ENCODE assay signal across 8 cellular contexts in the genomic region with DNA sequence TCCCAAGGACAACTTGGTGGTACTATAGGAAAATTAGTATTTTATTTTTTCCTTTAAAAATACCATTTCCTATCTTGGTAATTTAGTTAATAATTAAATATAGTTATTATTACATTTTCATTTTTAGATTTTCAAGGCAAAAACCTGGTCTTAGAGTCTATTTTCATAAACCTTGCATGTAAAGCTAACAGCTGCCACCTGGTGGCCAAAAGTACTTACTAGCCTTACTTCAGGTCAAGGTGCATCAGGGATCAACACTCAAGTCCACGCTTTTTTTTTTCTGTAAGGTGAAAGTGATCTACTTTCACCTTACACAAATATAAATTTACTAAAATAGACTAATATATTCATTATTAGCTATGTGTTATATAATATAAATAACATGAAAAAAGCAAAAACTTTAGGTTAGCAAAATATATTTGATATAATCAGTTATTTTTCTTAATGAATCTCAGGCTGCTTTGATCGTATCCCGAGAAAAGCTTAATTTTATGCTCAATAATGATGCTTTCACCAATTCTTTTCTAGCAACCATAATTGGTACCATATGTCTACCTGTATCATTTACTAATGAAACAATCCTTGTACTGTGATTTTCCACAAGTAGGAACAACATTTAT.
A peak's percentile ranks its signal among the peaks of the same experiment; 100 is the strongest.
DNase-seq lines count a peak whose midpoint lies in the region; ATAC-seq, FAIRE-seq and TF ChIP-seq lines count a peak whose summit lies in the region.

No MANE protein-coding gene starts in this region.

- DNase-seq in A549 (ENCODE audit: low read depth in 1 of 2, low spot score in 1 of 2): peak; percentile 28 to 80
- peak; percentile 5 for DNase-seq in HuH-7.5 (ENCODE audit: low spot score)
- DNase-seq in PC-3: peak; percentile 84
- peak; percentile 60 for DNase-seq in activated T-cell treated with anti-CD3 and anti-CD28 coated beads, Interleukin-2, amount 50 U/mL, for 24 hours
- peak; percentile 83 for DNase-seq in fibroblast of mammary gland (ENCODE audit: low read depth)
- DNase-seq in neural crest cell (ENCODE audit: low read depth, low spot score): peak; percentile 60
- peak; percentile 74 for DNase-seq in stimulated activated naive CD8-positive, alpha-beta T cell treated with anti-CD3 and anti-CD28 coated beads, Interleukin-15, Interleukin-2, amounts not matched to agents 100 U/mL and 50 U/mL, for 24 hours

- H3K27me3 Mint-ChIP-seq in activated T-cell treated with anti-CD3 and anti-CD28 coated beads, Interleukin-2, amount 50 U/mL, for 24 hours: no peaks in the 10 kb centered on the region
- no peaks in the 10 kb centered on the region for H3K27me3 Mint-ChIP-seq in neural crest cell (ENCODE audit: low read depth)

- TF ChIP-seq RAD21 in A549 (conservative IDR thresholded peaks at IDR 0.05 in 1 of 2, IDR thresholded peaks at IDR 0.05 in 1 of 2): peak; percentile 59

- TF ChIP-seq POLR2A in A549 (IDR thresholded peaks at IDR 0.05; ENCODE audit: low read length): no peak

- FAIRE-seq in A549 (lab: Jason Lieb, UNC): no peak

- H2AFZ ChIP-seq in PC-3 (ENCODE audit: low read length): no peak overlapping the region

- POLR2A ChIA-PET in A549 (lab: Yijun Ruan, JAX) (interaction anchor here (0.9 to 1.2 kb wide), 2 partner anchors 62 to 63 kb away, joined by 3 read pairs; a partner anchor contains a TSS), PC-3 (lab: Charles Lee; ENCODE audit: unreplicated experiment) (no interaction called here)

- BruUV-seq in PC-3 (replicated peaks; lab: Mats Ljungman, UMichigan): no TSS peak

- no peaks in the 10 kb centered on the region for H3K27me3 ChIP-seq in PC-3 (ENCODE audit: low read length)

- H3K9ac ChIP-seq in PC-3 (ENCODE audit: low read length): no peak overlapping the region

- H3K4me1 ChIP-seq in A549: no peaks in the 10 kb centered on the region
- no peaks in the 10 kb centered on the region for H3K4me1 ChIP-seq in PC-3 (ENCODE audit: insufficient read depth, low read length)

- H3K4me3 ChIP-seq in A549: no peak overlapping the region
- H3K4me3 ChIP-seq in PC-3 (ENCODE audit: low read length): no peak overlapping the region
- H3K4me3 ChIP-seq in fibroblast of mammary gland (ENCODE audit: control insufficient read depth, low read depth, low read length): no peak overlapping the region

- H4K20me1 ChIP-seq in PC-3 (ENCODE audit: low read length): no peaks in the 10 kb centered on the region

- TF ChIP-seq EP300 in A549 (IDR thresholded peaks at IDR 0.05): no peak

- H3K9me3 ChIP-seq in A549 (no peaks in the 10 kb centered on the region), PC-3 (ENCODE audit: low read length) (no peaks in the 10 kb centered on the region)

- TF ChIP-seq CTCF in A549 (IDR thresholded peaks at IDR 0.05) (peak; percentile 75), PC-3 (conservative IDR thresholded peaks at IDR 0.05; ENCODE audit: low read depth, low read length) (peak; percentile 60), fibroblast of mammary gland (conservative IDR thresholded peaks at IDR 0.05; ENCODE audit: control insufficient read depth, insufficient read depth, low read depth, low read length) (peak; percentile 81), neural crest cell (conservative IDR thresholded peaks at IDR 0.05) (peak; percentile 97)

- peak in 1 of 2 experiments; percentile 64; a peak in 2 of 6 replicates for ATAC-seq in A549
- peak; percentile 85 for ATAC-seq in GM18517 (IDR thresholded peaks at IDR 0.05; ENCODE audit: unreplicated experiment)
- ATAC-seq in PC-3: peak; percentile 70
- ATAC-seq in stimulated activated naive CD8-positive, alpha-beta T cell treated with anti-CD3 and anti-CD28 coated beads, Interleukin-15, Interleukin-2, amounts not matched to agents 100 U/mL and 50 U/mL, for 24 hours: no peak

- H3K4me3 Mint-ChIP-seq in activated T-cell treated with anti-CD3 and anti-CD28 coated beads, Interleukin-2, amount 50 U/mL, for 24 hours: no peak overlapping the region
- H3K4me3 Mint-ChIP-seq in neural crest cell: no peak overlapping the region

- intact Hi-C loops in PC-3 (cut with micrococcal nuclease): loop anchor here (1.0 to 2.0 kb wide), 2 partner anchors 39 to 66 kb away; no protein-coding TSS in a partner anchor

- H3K9me3 Mint-ChIP-seq in activated T-cell treated with anti-CD3 and anti-CD28 coated beads, Interleukin-2, amount 50 U/mL, for 24 hours: no peaks in the 10 kb centered on the region
- no peaks in the 10 kb centered on the region for H3K9me3 Mint-ChIP-seq in neural crest cell

- no peak overlapping the region for H3K4me2 ChIP-seq in A549
- no peak overlapping the region for H3K4me2 ChIP-seq in PC-3 (ENCODE audit: low read length)

- H3K79me2 ChIP-seq in PC-3 (ENCODE audit: low read length): no peaks in the 10 kb centered on the region

- WGBS in A549 (ENCODE audit: missing lambda C conversion rate): 65% methylated on average over 3 of the region's 3 CpGs

- no peaks in the 10 kb centered on the region for H3K9me2 ChIP-seq in PC-3 (replicated peaks; ENCODE audit: low read length)

- no peaks in the 10 kb centered on the region for H3K36me3 ChIP-seq in PC-3 (ENCODE audit: low read depth, low read length)

- H3K27ac Mint-ChIP-seq in activated T-cell treated with anti-CD3 and anti-CD28 coated beads, Interleukin-2, amount 50 U/mL, for 24 hours: no peak overlapping the region
- H3K27ac Mint-ChIP-seq in neural crest cell (ENCODE audit: unreplicated experiment): no peak overlapping the region

- H3K27ac ChIP-seq in A549 (no peak overlapping the region), PC-3 (ENCODE audit: low read length) (no peak overlapping the region)

- H3K4me1 Mint-ChIP-seq in activated T-cell treated with anti-CD3 and anti-CD28 coated beads, Interleukin-2, amount 50 U/mL, for 24 hours (ENCODE audit: low read depth): no peaks in the 10 kb centered on the region
- no peaks in the 10 kb centered on the region for H3K4me1 Mint-ChIP-seq in neural crest cell

- no peaks in the 10 kb centered on the region for H3F3A ChIP-seq in PC-3 (ENCODE audit: low read length, unreplicated experiment)

- CTCF ChIA-PET in A549 (lab: Yijun Ruan, JAX) (interaction anchor here (0.6 to 1.9 kb wide), 12 partner anchors 9 to 1070 kb away, joined by 3 to 15 read pairs (median 4); a partner anchor contains a TSS), PC-3 (lab: Charles Lee) (no interaction called here)

- H3K36me3 Mint-ChIP-seq in activated T-cell treated with anti-CD3 and anti-CD28 coated beads, Interleukin-2, amount 50 U/mL, for 24 hours (ENCODE audit: low read depth): peaks cover 43% of the 10 kb centered on the region
- H3K36me3 Mint-ChIP-seq in neural crest cell (ENCODE audit: low read depth): peaks cover 4% of the 10 kb centered on the region

TF ChIP-seq in A549, 52 proteins besides CTCF, POLR2A, EP300 and RAD21:
- TF ChIP-seq SMC3 (IDR thresholded peaks at IDR 0.05): peak; percentile 56
- no peak for TF ChIP-seq HOXB13 (CRISPR knock-in tag; IDR thresholded peaks at IDR 0.05; ENCODE audit: low read depth)
- TF ChIP-seq MAZ (IDR thresholded peaks at IDR 0.05; ENCODE audit: borderline replicate concordance, low read depth, low read length): no peak
- no peak for TF ChIP-seq EHF (CRISPR knock-in tag; IDR thresholded peaks at IDR 0.05)

Comparison
In these comparisons a context has a peak if more than half of its experiments do, and no peak if none do; other contexts are left out.
1. DNase-seq: peak in every context shown above with its lines; median percentile 84 in PC-3; 83 in fibroblast of mammary gland; 74 in stimulated activated naive CD8-positive, alpha-beta T cell treated with anti-CD3 and anti-CD28 coated beads, Interleukin-15, Interleukin-2, amounts not matched to agents 100 U/mL and 50 U/mL, for 24 hours; 60 in activated T-cell treated with anti-CD3 and anti-CD28 coated beads, Interleukin-2, amount 50 U/mL, for 24 hours; 60 in neural crest cell; 54 in A549; 5 in HuH-7.5.